In genomic region chr7:99997545-99998137, GRCh38 we compare ENCODE assay signal across 8 cellular contexts. TPM values are rescaled to one million over a fixed set of nuclear protein-coding genes. Genes with fewer than 3 reads are reported as not detected.
DNase-seq lines count a peak whose midpoint lies in the region; ATAC-seq and TF ChIP-seq lines count a peak whose summit lies in the region.

No MANE protein-coding gene starts in this region.

- H3K36me3 ChIP-seq in DOHH2 (ENCODE audit: control insufficient read depth, low read length), result no peaks in the 10 kb centered on the region

- 0 out of 2 replicates have a peak, but pooled peaks cover 4% of the 10 kb centered on the region for H3F3A ChIP-seq in DOHH2 (ENCODE audit: control insufficient read depth, insufficient read depth)

- peaks cover 20% of the 10 kb centered on the region for H3K4me1 Mint-ChIP-seq in activated CD8-positive, alpha-beta memory T cell treated with anti-CD3 and anti-CD28 coated beads, Interleukin-2, amount 10 ng/mL, durations not matched to agents 7 days and 5 days
- H3K4me1 Mint-ChIP-seq in endothelial cell (ENCODE audit: unreplicated experiment) (peaks cover 3% of the 10 kb centered on the region), naive B cell (peaks cover 12 to 19% (median 14%) of the 10 kb centered on the region in 3 donors)
- peaks cover 14% of the 10 kb centered on the region for H3K4me1 Mint-ChIP-seq in stimulated activated naive CD8-positive, alpha-beta T cell treated with anti-CD3 and anti-CD28 coated beads, Interleukin-15, Interleukin-2, amounts not matched to agents 100 ng/mL and 50 ng/mL, for 24 hours (ENCODE audit: low read depth)

- H3K4me3 ChIP-seq in DOHH2 (ENCODE audit: low read length), result peak overlapping the region; percentile 58
- peak overlapping the region; percentile 41 for H3K4me3 ChIP-seq in Jurkat, Clone E6-1 (ENCODE audit: low read length)

- H3K4me1 ChIP-seq in DOHH2 (ENCODE audit: control insufficient read depth, low read length), result peaks cover 12% of the 10 kb centered on the region

- H3K9me3 Mint-ChIP-seq in activated CD8-positive, alpha-beta memory T cell treated with anti-CD3 and anti-CD28 coated beads, Interleukin-2, amount 10 ng/mL, durations not matched to agents 7 days and 5 days (ENCODE audit: low read depth), result no peaks in the 10 kb centered on the region
- H3K9me3 Mint-ChIP-seq in endothelial cell (ENCODE audit: unreplicated experiment) (no peaks in the 10 kb centered on the region), naive B cell (no peaks in the 10 kb centered on the region)
- H3K9me3 Mint-ChIP-seq in stimulated activated naive CD8-positive, alpha-beta T cell treated with anti-CD3 and anti-CD28 coated beads, Interleukin-15, Interleukin-2, amounts not matched to agents 100 ng/mL and 50 ng/mL, for 24 hours, result no peaks in the 10 kb centered on the region

- H3K4me3 Mint-ChIP-seq in activated CD8-positive, alpha-beta memory T cell treated with anti-CD3 and anti-CD28 coated beads, Interleukin-2, amount 10 ng/mL, durations not matched to agents 7 days and 5 days, result peak overlapping the region; percentile 65
- H3K4me3 Mint-ChIP-seq in endothelial cell (ENCODE audit: unreplicated experiment) (no peak overlapping the region), naive B cell (peak overlapping the region; percentile 78 to 95 (median 84))
- peak overlapping the region; percentile 73 for H3K4me3 Mint-ChIP-seq in stimulated activated naive CD8-positive, alpha-beta T cell treated with anti-CD3 and anti-CD28 coated beads, Interleukin-15, Interleukin-2, amounts not matched to agents 100 ng/mL and 50 ng/mL, for 24 hours

- no peaks in the 10 kb centered on the region for H3K36me3 Mint-ChIP-seq in activated CD8-positive, alpha-beta memory T cell treated with anti-CD3 and anti-CD28 coated beads, Interleukin-2, amount 10 ng/mL, durations not matched to agents 7 days and 5 days
- H3K36me3 Mint-ChIP-seq in endothelial cell (ENCODE audit: low read depth, unreplicated experiment) (no peaks in the 10 kb centered on the region), naive B cell (no peaks in the 10 kb centered on the region)
- H3K36me3 Mint-ChIP-seq in stimulated activated naive CD8-positive, alpha-beta T cell treated with anti-CD3 and anti-CD28 coated beads, Interleukin-15, Interleukin-2, amounts not matched to agents 100 ng/mL and 50 ng/mL, for 24 hours (ENCODE audit: low read depth), result no peaks in the 10 kb centered on the region

- ATAC-seq in activated CD8-positive, alpha-beta memory T cell treated with anti-CD3 and anti-CD28 coated beads, Interleukin-2, amount 10 ng/mL, durations not matched to agents 7 days and 5 days, result peak; percentile 95
- peak; percentile 87 to 94 for ATAC-seq in naive B cell (ENCODE audit: low read depth in 2 of 2)
- no peak for ATAC-seq in GM19455 (IDR thresholded peaks at IDR 0.05; ENCODE audit: unreplicated experiment)

- peaks cover 12% of the 10 kb centered on the region for H3K27me3 ChIP-seq in DOHH2 (ENCODE audit: control insufficient read depth, low read length)

- peak; percentile 22 for TF ChIP-seq CTCF in DOHH2 (IDR thresholded peaks at IDR 0.05; ENCODE audit: low read depth, low read length, poor library complexity, severe bottlenecking)
- peak; percentile 25 for TF ChIP-seq CTCF in endothelial cell (IDR thresholded peaks at IDR 0.05; ENCODE audit: unreplicated experiment)

- DNase-seq in Jurkat, Clone E6-1 (ENCODE audit: low read depth, low spot score), result peak; percentile 36
- DNase-seq in activated CD8-positive, alpha-beta memory T cell treated with anti-CD3 and anti-CD28 coated beads, Interleukin-2, amount 10 ng/mL, durations not matched to agents 7 days and 5 days, result peak; percentile 90
- DNase-seq in endothelial cell (ENCODE audit: low spot score) (peak; percentile 33), naive B cell (peak; percentile 59), HUDEP-2 (lab: John Stamatoyannopoulos, UW; ENCODE audit: unreplicated experiment in 76 of 76) (no peak)

- H3K27me3 Mint-ChIP-seq in activated CD8-positive, alpha-beta memory T cell treated with anti-CD3 and anti-CD28 coated beads, Interleukin-2, amount 10 ng/mL, durations not matched to agents 7 days and 5 days, result peaks cover 5% of the 10 kb centered on the region
- H3K27me3 Mint-ChIP-seq in endothelial cell (ENCODE audit: unreplicated experiment) (peaks cover 3% of the 10 kb centered on the region), naive B cell (peaks cover 4 to 19% (median 7%) of the 10 kb centered on the region in 3 donors)
- no peaks in the 10 kb centered on the region for H3K27me3 Mint-ChIP-seq in stimulated activated naive CD8-positive, alpha-beta T cell treated with anti-CD3 and anti-CD28 coated beads, Interleukin-15, Interleukin-2, amounts not matched to agents 100 ng/mL and 50 ng/mL, for 24 hours

- H4K20me1 ChIP-seq in DOHH2 (ENCODE audit: control insufficient read depth, insufficient read depth, low read depth, low read length), result no peaks in the 10 kb centered on the region

- H3K9me3 ChIP-seq in DOHH2 (ENCODE audit: control insufficient read depth, insufficient read depth, low read length), result no peaks in the 10 kb centered on the region

- H3K4me2 ChIP-seq in DOHH2 (ENCODE audit: low read length), result peak overlapping the region; percentile 60

- peak overlapping the region; percentile 87 for H3K27ac Mint-ChIP-seq in activated CD8-positive, alpha-beta memory T cell treated with anti-CD3 and anti-CD28 coated beads, Interleukin-2, amount 10 ng/mL, durations not matched to agents 7 days and 5 days
- peak overlapping the region; percentile 67 for H3K27ac Mint-ChIP-seq in endothelial cell (ENCODE audit: unreplicated experiment)
- H3K27ac Mint-ChIP-seq in naive B cell, result peak overlapping the region; percentile 44 to 97 (median 86)
- H3K27ac Mint-ChIP-seq in stimulated activated naive CD8-positive, alpha-beta T cell treated with anti-CD3 and anti-CD28 coated beads, Interleukin-15, Interleukin-2, amounts not matched to agents 100 ng/mL and 50 ng/mL, for 24 hours, result peak overlapping the region; percentile 76

- no peaks in the 10 kb centered on the region for H3K79me2 ChIP-seq in DOHH2 (ENCODE audit: control insufficient read depth, low read length)

- no peak overlapping the region for H3K27ac ChIP-seq in DOHH2 (ENCODE audit: low read depth, low read length)

- H3K9me2 ChIP-seq in DOHH2 (replicated peaks; ENCODE audit: control insufficient read depth, low read length), result no peaks in the 10 kb centered on the region

- CTCF ChIA-PET in activated CD8-positive, alpha-beta memory T cell treated with anti-CD3 and anti-CD28 coated beads, Interleukin-2, amount 10 ng/mL, durations not matched to agents 7 days and 5 days (lab: Charles Lee), result interaction anchor here (0.5 to 11.0 kb wide), 10 partner anchors 12 to 452 kb away, joined by 3 to 156 read pairs (median 4); partner anchors contain the start of genes TRIM4, ZKSCAN1 and ZSCAN21

RNA-seq across cellular contexts. Expression of gene ZKSCAN1, which starts 17.8 kb away (rescaled TPM):
- polyA plus RNA-seq in Jurkat, Clone E6-1 (2012; ENCODE audit: insufficient read depth, insufficient read length), result 12.9 TPM
- 10 to 100 TPM; 55.5 to 58.6 TPM for total RNA-seq in activated CD8-positive, alpha-beta memory T cell treated with anti-CD3 and anti-CD28 coated beads, Interleukin-2, amount 10 ng/mL, durations not matched to agents 7 days and 5 days
- total RNA-seq in endothelial cell (ENCODE audit: unreplicated experiment), result 63.1 TPM
- 10 to 100 TPM; 14.7 to 54.3 (median 36.7) TPM for polyA plus RNA-seq in naive B cell (ENCODE audit: low read depth in 6 of 6)

RNA-seq across cellular contexts. Expression of gene AZGP1, which starts 21.8 kb away (rescaled TPM):
- not detected for polyA plus RNA-seq in Jurkat, Clone E6-1 (2012; ENCODE audit: insufficient read depth, insufficient read length)
- total RNA-seq in activated CD8-positive, alpha-beta memory T cell treated with anti-CD3 and anti-CD28 coated beads, Interleukin-2, amount 10 ng/mL, durations not matched to agents 7 days and 5 days, result not detected
- total RNA-seq in endothelial cell (ENCODE audit: unreplicated experiment), result not detected
- not detected for polyA plus RNA-seq in naive B cell (ENCODE audit: low read depth in 6 of 6)

RNA-seq across cellular contexts. Expression of gene ZSCAN21, which starts 51.9 kb away (rescaled TPM):
- 9.7 TPM for polyA plus RNA-seq in Jurkat, Clone E6-1 (2012; ENCODE audit: insufficient read depth, insufficient read length)
- total RNA-seq in activated CD8-positive, alpha-beta memory T cell treated with anti-CD3 and anti-CD28 coated beads, Interleukin-2, amount 10 ng/mL, durations not matched to agents 7 days and 5 days, result 1 to 10 TPM; 5.6 to 7.9 TPM
- total RNA-seq in endothelial cell (ENCODE audit: unreplicated experiment), result 18.5 TPM
- 1 to 10 TPM; 4.7 to 9.8 (median 5.7) TPM for polyA plus RNA-seq in naive B cell (ENCODE audit: low read depth in 6 of 6)

Comparison
In these comparisons a context has a peak if more than half of its experiments do, and no peak if none do; other contexts are left out.
1. DNase-seq: peak in Jurkat, Clone E6-1 (single experiment), activated CD8-positive, alpha-beta memory T cell treated with anti-CD3 and anti-CD28 coated beads, Interleukin-2, amount 10 ng/mL, durations not matched to agents 7 days and 5 days (single experiment), endothelial cell (single experiment) and naive B cell (single experiment); none in HUDEP-2 (0 of 76).
2. Peak in every context shown above with its lines, with median percentiles within 50 percentile points of each other: H3K27ac Mint-ChIP-seq.